ENCODE assay signal across 12 cellular contexts in genomic region chr5:172102251-172102870, GRCh38.
DNase-seq lines count a peak whose midpoint lies in the region; ATAC-seq, FAIRE-seq and TF ChIP-seq lines count a peak whose summit lies in the region.
"Had no signal": no experiment of that assay in that cellular context is flagged by ENCODE, and none has a peak within 500 bp of the region (broad histone marks: within the 10 kb centered on the region; RNA-seq: fewer than 3 reads in every experiment).

No MANE protein-coding gene starts in this region.

- H3K27ac ChIP-seq in keratinocyte (ENCODE audit: control insufficient read depth, insufficient read depth, low read length) = no peak overlapping the region
- peak overlapping the region; percentile 89 for H3K27ac ChIP-seq in smooth muscle cell (ENCODE audit: low read depth)
- H3K27ac ChIP-seq: PC-9 had no signal

- H3K4me1 Mint-ChIP-seq in activated naive CD8-positive, alpha-beta T cell (ENCODE audit: low read depth) = peaks cover 26% of the 10 kb centered on the region
- peaks cover 21% of the 10 kb centered on the region for H3K4me1 Mint-ChIP-seq in activated naive CD8-positive, alpha-beta T cell treated with anti-CD3 and anti-CD28 coated beads for 36 hours
- peaks cover 25% of the 10 kb centered on the region for H3K4me1 Mint-ChIP-seq in T-helper 17 cell

- no peak for FAIRE-seq in keratinocyte (lab: Jason Lieb, UNC)

- H3K36me3 Mint-ChIP-seq in activated naive CD8-positive, alpha-beta T cell = peaks cover 4% of the 10 kb centered on the region
- peaks cover 28% of the 10 kb centered on the region for H3K36me3 Mint-ChIP-seq in activated naive CD8-positive, alpha-beta T cell treated with anti-CD3 and anti-CD28 coated beads for 36 hours
- H3K36me3 Mint-ChIP-seq in T-helper 17 cell (ENCODE audit: low read depth) = peaks cover 15% of the 10 kb centered on the region

- peaks cover 1% of the 10 kb centered on the region for H3K79me2 ChIP-seq in keratinocyte (ENCODE audit: control insufficient read depth, insufficient read depth, low read length)
- no peaks in the 10 kb centered on the region for H3K79me2 ChIP-seq in smooth muscle cell (ENCODE audit: low read depth)

- H3K9ac ChIP-seq in keratinocyte (ENCODE audit: control insufficient read depth, extremely low read depth, insufficient read depth, low read length) = no peak overlapping the region
- H3K9ac ChIP-seq in smooth muscle cell (ENCODE audit: low read depth) = no peak overlapping the region

- WGBS in smooth muscle cell (ENCODE audit: low lambda C conversion rate) = 89% methylated on average over 20 of the region's 20 CpGs

- no peak overlapping the region for H3K4me3 Mint-ChIP-seq in activated naive CD8-positive, alpha-beta T cell
- no peak overlapping the region for H3K4me3 Mint-ChIP-seq in activated naive CD8-positive, alpha-beta T cell treated with anti-CD3 and anti-CD28 coated beads for 36 hours
- H3K4me3 Mint-ChIP-seq in T-helper 17 cell = no peak overlapping the region

- no peaks in the 10 kb centered on the region for H4K20me1 ChIP-seq in keratinocyte (ENCODE audit: control insufficient read depth, extremely low read depth, insufficient read depth, low read length)
- H4K20me1 ChIP-seq in smooth muscle cell (ENCODE audit: low read depth) = no peaks in the 10 kb centered on the region

- H3K27me3 ChIP-seq in keratinocyte (ENCODE audit: control insufficient read depth, extremely low read depth, insufficient read depth, low read length) = no peaks in the 10 kb centered on the region
- no peaks in the 10 kb centered on the region for H3K27me3 ChIP-seq in smooth muscle cell (ENCODE audit: low read depth)

- H3K27ac Mint-ChIP-seq in activated naive CD8-positive, alpha-beta T cell = peak overlapping the region; percentile 61
- H3K27ac Mint-ChIP-seq in activated naive CD8-positive, alpha-beta T cell treated with anti-CD3 and anti-CD28 coated beads for 36 hours = no peak overlapping the region
- H3K27ac Mint-ChIP-seq in T-helper 17 cell = peak overlapping the region; percentile 78

- peaks cover 3% of the 10 kb centered on the region for H3K9me1 ChIP-seq in keratinocyte (ENCODE audit: control insufficient read depth, extremely low read depth, insufficient read depth, low read length)

- dilution Hi-C loops in keratinocyte (cut with MboI; ENCODE audit: extremely low pct_ligation_motif_present, low sequenced_read_pairs) = no loop called here

- no peak for ATAC-seq in T-helper 17 cell

- H3K36me3 ChIP-seq in keratinocyte (ENCODE audit: control insufficient read depth in 2 of 2, extremely low read depth in 1 of 2, insufficient read depth in 2 of 2, low read length in 2 of 2) (peaks cover 18 to 29% of the 10 kb centered on the region in 2 experiments), smooth muscle cell (ENCODE audit: low read depth) (no peaks in the 10 kb centered on the region)

- no peaks in the 10 kb centered on the region for H3K27me3 Mint-ChIP-seq in activated naive CD8-positive, alpha-beta T cell
- H3K27me3 Mint-ChIP-seq in activated naive CD8-positive, alpha-beta T cell treated with anti-CD3 and anti-CD28 coated beads for 36 hours = no peaks in the 10 kb centered on the region
- no peaks in the 10 kb centered on the region for H3K27me3 Mint-ChIP-seq in T-helper 17 cell

- peaks cover 35% of the 10 kb centered on the region for H3K4me1 ChIP-seq in keratinocyte (ENCODE audit: control insufficient read depth, extremely low read depth, insufficient read depth, low read length)
- H3K4me1 ChIP-seq in smooth muscle cell (ENCODE audit: low read depth) = peaks cover 16% of the 10 kb centered on the region

- H2AFZ ChIP-seq in keratinocyte (ENCODE audit: control insufficient read depth, low read length) (no peak overlapping the region), smooth muscle cell (ENCODE audit: low read depth) (no peak overlapping the region)
- H2AFZ ChIP-seq: PC-9 had no signal

- no peak for DNase-seq in activated naive CD8-positive, alpha-beta T cell treated with anti-CD3 and anti-CD28 coated beads for 36 hours
- no peak for DNase-seq in T-helper 17 cell
- DNase-seq in keratinocyte (ENCODE audit: low read depth, low spot score) = no peak
- no peak for DNase-seq in smooth muscle cell (lab: John Stamatoyannopoulos, UW; ENCODE audit: unreplicated experiment)
- DNase-seq in UCSD-AML1 (lab: John Stamatoyannopoulos, UW; ENCODE audit: unreplicated experiment) = no peak
- DNase-seq in NCI-H524 (lab: John Stamatoyannopoulos, UW) = no peak
- DNase-seq in NAMALWA (ENCODE audit: low spot score) = no peak
- DNase-seq: activated gamma-delta T cell treated with Interleukin-2 at 50 U/mL for 16 hours, T-helper 2 cell had no signal

- no peak for TF ChIP-seq CTCF in keratinocyte (optimal IDR thresholded peaks at IDR 0.05 in 1 of 3, IDR thresholded peaks at IDR 0.05 in 1 of 3, conservative IDR thresholded peaks at IDR 0.05 in 1 of 3; ENCODE audit: extremely low read depth in 1 of 3, insufficient read depth in 2 of 3, low read length in 3 of 3)
- no peak for TF ChIP-seq CTCF in smooth muscle cell (IDR thresholded peaks at IDR 0.05; ENCODE audit: borderline replicate concordance, insufficient read depth, poor library complexity, severe bottlenecking)

- peak overlapping the region; percentile 85 for H3K4me2 ChIP-seq in keratinocyte (ENCODE audit: control insufficient read depth, extremely low read depth, insufficient read depth, low read depth, low read length)
- H3K4me2 ChIP-seq in smooth muscle cell = peak overlapping the region; percentile 80

- H3K9me3 ChIP-seq in T-helper 17 cell (ENCODE audit: control insufficient read depth, low read length, poor library complexity, severe bottlenecking) (no peaks in the 10 kb centered on the region), keratinocyte (ENCODE audit: control insufficient read depth, low read depth, low read length) (no peaks in the 10 kb centered on the region), smooth muscle cell (replicated peaks; ENCODE audit: low read depth) (no peaks in the 10 kb centered on the region)

- H3F3A ChIP-seq in smooth muscle cell (ENCODE audit: low read depth) = no peaks in the 10 kb centered on the region

- H3K9me3 Mint-ChIP-seq in activated naive CD8-positive, alpha-beta T cell (ENCODE audit: low read depth) = no peaks in the 10 kb centered on the region
- no peaks in the 10 kb centered on the region for H3K9me3 Mint-ChIP-seq in activated naive CD8-positive, alpha-beta T cell treated with anti-CD3 and anti-CD28 coated beads for 36 hours

- H3K4me3 ChIP-seq in keratinocyte (ENCODE audit: control insufficient read depth in 2 of 3, extremely low read depth in 1 of 3, insufficient read depth in 2 of 3, low read depth in 1 of 3, low read length in 3 of 3) (no peak overlapping the region), smooth muscle cell (no peak overlapping the region)
- H3K4me3 ChIP-seq: lung, PC-9 had no signal
